21 cellular contexts compared by ENCODE assay signal in genomic region chr4:74456056-74456744, GRCh38. TPM values are rescaled to one million over a fixed set of nuclear protein-coding genes. Genes with fewer than 3 reads are reported as not detected.
A peak's percentile ranks its signal among the peaks of the same experiment; 100 is the strongest.
DNase-seq lines count a peak whose midpoint lies in the region; FAIRE-seq and TF ChIP-seq lines count a peak whose summit lies in the region.
"Had no signal": no experiment of that assay in that cellular context is flagged by ENCODE, and none has a peak within 500 bp of the region (broad histone marks: within the 10 kb centered on the region; RNA-seq: fewer than 3 reads in every experiment).

No MANE protein-coding gene starts in this region.

- H3K27me3 Mint-ChIP-seq in MCF 10A (ENCODE audit: insufficient read depth, unreplicated experiment): no peaks in the 10 kb centered on the region
- no peaks in the 10 kb centered on the region for H3K27me3 Mint-ChIP-seq in type B pancreatic cell

- H3K4me1 Mint-ChIP-seq in MCF 10A (ENCODE audit: insufficient read depth, unreplicated experiment) (peaks cover 37% of the 10 kb centered on the region), type B pancreatic cell (ENCODE audit: unreplicated experiment) (no peaks in the 10 kb centered on the region)
- H3K4me1 Mint-ChIP-seq: B cell had no signal

- FAIRE-seq in urothelium cell line (lab: Jason Lieb, UNC): no peak
- FAIRE-seq: GM19239 had no signal

- TF ChIP-seq CTCF in MCF 10A (IDR thresholded peaks at IDR 0.05; ENCODE audit: unreplicated experiment) (no peak), breast epithelium (IDR thresholded peaks at IDR 0.05) (no peak), choroid plexus epithelial cell (conservative IDR thresholded peaks at IDR 0.05; ENCODE audit: low read depth, low read length) (no peak), type B pancreatic cell (conservative IDR thresholded peaks at IDR 0.05) (no peak)

- BruUV-seq in MCF 10A (replicated peaks; lab: Mats Ljungman, UMichigan): no TSS peak

- no peak for TF ChIP-seq POLR2A in breast epithelium (IDR thresholded peaks at IDR 0.05)

- peak overlapping the region; percentile 27 for H3K4me3 Mint-ChIP-seq in MCF 10A (ENCODE audit: unreplicated experiment)
- no peak overlapping the region for H3K4me3 Mint-ChIP-seq in type B pancreatic cell
- H3K4me3 Mint-ChIP-seq: B cell had no signal

- H3K27ac Mint-ChIP-seq in MCF 10A (ENCODE audit: low read depth, unreplicated experiment) (peak overlapping the region; percentile 58), type B pancreatic cell (peak overlapping the region; percentile 60)
- H3K27ac Mint-ChIP-seq: B cell had no signal

- H3K9me3 ChIP-seq in breast epithelium: no peaks in the 10 kb centered on the region
- H3K9me3 ChIP-seq: MG63, SJSA1 had no signal

- POLR2A ChIA-PET in MCF 10A (lab: Yijun Ruan, JAX): interaction anchor here (0.6 to 10.8 kb wide), 35 partner anchors 9 to 1058 kb away, joined by 3 to 170 read pairs (median 4); partner anchors contain the start of genes AREG, RCHY1 and THAP6

- no peak overlapping the region for H3K4me3 ChIP-seq in breast epithelium
- no peak overlapping the region for H3K4me3 ChIP-seq in choroid plexus epithelial cell (ENCODE audit: low read depth, low read length)
- H3K4me3 ChIP-seq: MG63, SJSA1 had no signal

- intact Hi-C loops in MCF 10A (cut with micrococcal nuclease): loop anchor here (1.0 to 5.0 kb wide), 3 partner anchors 46 to 167 kb away; no protein-coding TSS in a partner anchor
- intact Hi-C loops in breast epithelium (cut with DNase I; ENCODE audit: low total_unique reads): no loop called here

- no peaks in the 10 kb centered on the region for H3K36me3 ChIP-seq in breast epithelium
- H3K36me3 ChIP-seq: MG63, SJSA1 had no signal

- H3K9me3 Mint-ChIP-seq in MCF 10A (ENCODE audit: unreplicated experiment): no peaks in the 10 kb centered on the region
- no peaks in the 10 kb centered on the region for H3K9me3 Mint-ChIP-seq in type B pancreatic cell

- DNase-seq in MCF 10A (ENCODE audit: unreplicated experiment): peak; percentile 73
- DNase-seq in breast epithelium (ENCODE audit: low spot score in 2 of 2): no peak
- DNase-seq in choroid plexus epithelial cell (ENCODE audit: low read depth): peak; percentile 76
- DNase-seq in iris pigment epithelial cell (ENCODE audit: low read depth): peak; percentile 15
- no peak for DNase-seq in type B pancreatic cell (ENCODE audit: extremely low spot score, unreplicated experiment)
- DNase-seq in urothelium cell line (ENCODE audit: low spot score): no peak
- DNase-seq in stimulated activated CD4-positive, alpha-beta T cell treated with anti-CD3 and anti-CD28 coated beads, Interleukin-1b, Interleukin-23, amount 100 ng/mL, for 48 hours: no peak
- DNase-seq in DMS79 (lab: John Stamatoyannopoulos, UW): no peak
- DNase-seq: DMS153, GF-D8, GOT3, MG63, NCI-H1048, NCI-H1436, NCI-H1930, NCI-H2171, NCI-H526 had no signal

- H3K27me3 ChIP-seq in breast epithelium: no peaks in the 10 kb centered on the region
- H3K27me3 ChIP-seq: MG63, SJSA1 had no signal

- H3K27ac ChIP-seq in breast epithelium: no peak overlapping the region
- H3K27ac ChIP-seq: 22Rv1, SJSA1 had no signal

- no peaks in the 10 kb centered on the region for H3K4me1 ChIP-seq in breast epithelium

- CTCF ChIA-PET in MCF 10A (lab: Yijun Ruan, JAX): interaction anchor here (0.6 to 3.6 kb wide), 14 partner anchors 11 to 267 kb away, joined by 3 to 29 read pairs (median 4); partner anchors contain the start of gene AREG

- peaks cover 71% of the 10 kb centered on the region for H3K36me3 Mint-ChIP-seq in MCF 10A (ENCODE audit: insufficient read depth, unreplicated experiment)
- no peaks in the 10 kb centered on the region for H3K36me3 Mint-ChIP-seq in type B pancreatic cell

RNA-seq across cellular contexts. Expression of gene AREG, which starts 11.3 kb away (rescaled TPM):
- total RNA-seq in MCF 10A (2022): 1,402 and 1,878 TPM in 2 replicates
- total RNA-seq in breast epithelium: 10 to 100 TPM in 2 of 3 donors, 1 to 10 TPM in 1; 3.4 to 89.1 (median 46.2) TPM
- 17.1 and 58.0 TPM in 2 replicates for total RNA-seq in type B pancreatic cell (ENCODE audit: low replicate concordance)

Comparison
In these comparisons a context has a peak if more than half of its experiments do, and no peak if none do; other contexts are left out.
1. DNase-seq: peak in MCF 10A (single experiment), choroid plexus epithelial cell (single experiment) and iris pigment epithelial cell (single experiment); none in breast epithelium (0 of 2), type B pancreatic cell (single experiment), urothelium cell line (single experiment), stimulated activated CD4-positive, alpha-beta T cell treated with anti-CD3 and anti-CD28 coated beads, Interleukin-1b, Interleukin-23, amount 100 ng/mL, for 48 hours (single experiment) and DMS79 (single experiment).
2. RNA of gene AREG, which starts 11.3 kb away (total RNA-seq): 1,402 to 1,878 TPM in MCF 10A; 3.4 to 89.1 TPM in breast epithelium and 17.1 to 58.0 TPM in type B pancreatic cell; every median in the first group is over 10 times any median in the second.